In the genomic region with DNA sequence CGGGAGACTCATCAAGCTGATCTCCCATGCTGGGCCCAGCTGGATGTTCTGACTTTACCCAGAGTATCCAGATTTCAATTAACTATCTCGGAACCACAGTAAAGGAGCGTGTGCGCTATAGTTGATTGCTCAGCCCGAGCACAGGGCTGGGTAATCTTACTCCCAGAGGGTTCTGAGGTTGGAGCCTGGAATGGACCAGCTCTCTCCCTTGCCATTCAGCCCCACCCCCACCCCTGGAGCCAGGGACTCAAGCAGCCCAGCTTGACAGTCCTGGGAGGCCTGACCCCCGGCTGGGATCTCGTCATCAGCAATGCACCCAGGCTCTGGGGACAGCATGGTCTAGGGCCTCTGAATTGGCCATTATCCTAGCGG, we compare ENCODE assay signal across 1 cellular context.
TF ChIP-seq lines count a peak whose summit lies in the region.

No MANE protein-coding gene starts in this region.

TF ChIP-seq in H1, 55 proteins besides CTCF, POLR2A, EP300 and RAD21:
- TF ChIP-seq CHD7 (IDR thresholded peaks at IDR 0.05; ENCODE audit: insufficient replicate concordance, low read length) (no peak), RXRA (IDR thresholded peaks at IDR 0.05; ENCODE audit: insufficient read depth, low read depth, low read length) (no peak), CTBP2 (IDR thresholded peaks at IDR 0.05; ENCODE audit: borderline replicate concordance, insufficient read depth, insufficient read length, low read length) (no peak), TEAD4 (IDR thresholded peaks at IDR 0.05; ENCODE audit: low read depth, low read length) (no peak), SP4 (IDR thresholded peaks at IDR 0.05; ENCODE audit: low read length) (no peak), CHD2 (IDR thresholded peaks at IDR 0.05; ENCODE audit: low read length) (no peak), SAP30 (IDR thresholded peaks at IDR 0.05; ENCODE audit: insufficient read depth, insufficient replicate concordance, low read length) (no peak), CREB1 (IDR thresholded peaks at IDR 0.05) (no peak), TAF7 (optimal IDR thresholded peaks at IDR 0.05; ENCODE audit: borderline replicate concordance, low read depth, low read length) (no peak), GTF2F1 (IDR thresholded peaks at IDR 0.05; ENCODE audit: borderline replicate concordance, low read depth, low read length) (no peak), POU5F1 (IDR thresholded peaks at IDR 0.05; ENCODE audit: low read depth, low read length) (no peak), SP2 (IDR thresholded peaks at IDR 0.05; ENCODE audit: low read length) (no peak), MAX (IDR thresholded peaks at IDR 0.05) (no peak), CBX8 (IDR thresholded peaks at IDR 0.05; ENCODE audit: borderline replicate concordance, low read depth, low read length) (no peak), POLR2AphosphoS5 (IDR thresholded peaks at IDR 0.05; ENCODE audit: low read depth, low read length) (no peak), TCF12 (IDR thresholded peaks at IDR 0.05; ENCODE audit: low read depth, low read length) (no peak), EZH2 (IDR thresholded peaks at IDR 0.05; ENCODE audit: low read depth, low read length, severe bottlenecking) (no peak), HDAC6 (IDR thresholded peaks at IDR 0.05; ENCODE audit: low read depth, low read length) (no peak)
